In the genomic region with DNA sequence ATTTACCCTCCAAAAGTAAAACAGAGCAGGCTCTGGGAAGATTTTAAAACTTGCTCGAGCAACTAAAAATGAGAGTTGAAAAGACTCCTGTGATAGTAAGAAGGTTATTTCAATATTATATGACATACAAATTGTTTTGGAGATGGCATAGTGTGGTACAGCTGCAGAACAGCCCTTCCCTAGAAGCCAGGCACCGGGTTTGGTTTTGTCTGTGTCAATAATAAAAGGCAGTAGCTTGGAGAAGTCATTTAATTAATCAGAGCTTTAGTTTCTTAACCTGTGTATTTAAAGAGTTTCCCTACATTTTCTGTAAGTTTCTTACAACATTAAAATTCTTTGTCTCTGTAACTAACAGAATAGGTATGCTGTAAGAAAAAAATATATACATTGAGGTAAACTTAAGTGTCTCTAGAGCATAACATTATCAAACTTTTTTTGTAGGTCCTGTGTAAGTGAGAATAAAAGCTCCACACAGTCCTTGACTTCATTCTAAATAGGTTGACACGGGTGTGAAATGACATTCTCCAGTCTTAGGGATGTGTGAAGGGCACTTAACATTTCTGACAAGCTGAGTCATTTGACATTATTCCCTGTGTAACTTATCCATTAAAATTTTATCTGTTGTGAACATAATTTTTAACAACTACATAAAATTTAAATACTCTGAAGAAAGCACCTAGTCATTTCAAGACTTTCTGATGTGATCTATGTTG, we compare ENCODE assay signal across 15 cellular contexts.
"Had no signal": no experiment of that assay in that cellular context is flagged by ENCODE, and none has a peak within 500 bp of the region (broad histone marks: within the 10 kb centered on the region; RNA-seq: fewer than 3 reads in every experiment).

No MANE protein-coding gene starts in this region.

- H3K27ac ChIP-seq: dorsolateral prefrontal cortex, tibial nerve had no signal

- H3K9me3 ChIP-seq: tibial nerve had no signal

- H3K36me3 ChIP-seq: tibial nerve had no signal

- ATAC-seq: natural killer cell treated with Interleukin-12 subunit alpha and Interleukin-12 subunit beta and Interleukin-15 and Interleukin-18, amount 100 ng/mL, for 72 hours had no signal

- H3K27me3 ChIP-seq: dorsolateral prefrontal cortex, tibial nerve had no signal

- DNase-seq: activated CD4-positive, alpha-beta T cell treated with anti-CD3 and anti-CD28 coated beads for 1 hour; activated CD4-positive, alpha-beta T cell treated with anti-CD3 and anti-CD28 coated beads, Interleukin-2, amount 50 U/mL, for 4 hours; activated effector memory CD4-positive, alpha-beta T cell treated with Interleukin-2 at 50 U/mL for 16 hours; activated naive CD4-positive, alpha-beta T cell treated with anti-CD3 and anti-CD28 coated beads, Interleukin-2, amount 50 U/mL, for 16 hours; activated T-cell treated with anti-CD3 and anti-CD28 coated beads, Interleukin-2, amount 50 U/mL, for 24 hours; dorsolateral prefrontal cortex; endodermal cell; head of caudate nucleus; mammary epithelial cell; small intestine; stimulated activated CD4-positive, alpha-beta T cell treated with anti-CD3 and anti-CD28 coated beads, Interleukin-4, amount 100 ng/mL, for 24 hours; stimulated activated naive CD4-positive, alpha-beta T cell treated with Interleukin-2 at 50 U/mL for 16 hours; substantia nigra had no signal

- H3K4me3 ChIP-seq: dorsolateral prefrontal cortex, tibial nerve had no signal
